In the genomic region with DNA sequence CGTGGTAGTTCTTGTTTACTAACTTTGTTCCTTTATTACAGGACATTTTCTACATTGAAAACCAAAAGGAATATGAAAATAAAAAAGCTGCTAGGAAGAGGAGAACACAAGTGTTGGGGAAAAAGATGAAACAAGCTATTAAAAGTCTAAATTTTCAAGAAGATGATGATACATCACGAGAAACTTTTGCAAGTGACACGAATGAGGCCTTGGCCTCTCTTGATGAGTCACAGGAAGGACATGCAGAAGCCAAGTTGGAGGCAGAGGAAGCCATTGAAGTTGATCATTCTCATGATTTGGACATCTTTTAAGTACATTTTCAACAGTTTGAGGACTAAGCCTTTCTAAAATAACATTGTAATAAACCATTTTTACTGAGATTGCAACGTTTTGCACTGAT, we compare ENCODE assay signal across 13 cellular contexts. TPM values are rescaled to one million over a fixed set of nuclear protein-coding genes. Genes with fewer than 3 reads are reported as not detected.
A peak's percentile ranks its signal among the peaks of the same experiment; 100 is the strongest.
DNase-seq lines count a peak whose midpoint lies in the region; ATAC-seq, FAIRE-seq and TF ChIP-seq lines count a peak whose summit lies in the region.
"Had no signal": no experiment of that assay in that cellular context is flagged by ENCODE, and none has a peak within 500 bp of the region (broad histone marks: within the 10 kb centered on the region; RNA-seq: fewer than 3 reads in every experiment).

No MANE protein-coding gene starts in this region.

- TF ChIP-seq CTCF in WTC11 (IDR thresholded peaks at IDR 0.05) (no peak), foreskin fibroblast (IDR thresholded peaks at IDR 0.05; ENCODE audit: low read depth, low read length) (no peak)

- H3K4me3 Mint-ChIP-seq in WTC11: no peak overlapping the region

- no peak for FAIRE-seq in frontal cortex (lab: Jason Lieb, UNC)
- FAIRE-seq: colon, G401.6 had no signal

- POLR2A ChIA-PET in WTC11 (lab: Charles Lee): no interaction called here

- CTCF ChIA-PET in WTC11 (lab: Charles Lee): no interaction called here

- peaks cover 6% of the 10 kb centered on the region for H3K4me1 Mint-ChIP-seq in WTC11

- H3K27ac Mint-ChIP-seq in WTC11: 0 out of 2 replicates have a peak overlapping the region, but pooled peaks have one; percentile 67

- peaks cover 36% of the 10 kb centered on the region for H3K36me3 Mint-ChIP-seq in WTC11

- no peak overlapping the region for H3K4me3 ChIP-seq in foreskin fibroblast (ENCODE audit: low read depth in 1 of 2, low read length in 2 of 2)
- H3K4me3 ChIP-seq: lower lobe of right lung, uterus had no signal

- DNase-seq in AG08395 (ENCODE audit: low spot score) (peak; percentile 87), HS-27A (ENCODE audit: low read depth) (peak; percentile 59), WTC11 (ENCODE audit: low spot score) (no peak), foreskin fibroblast (peak; percentile 92 to 94), T-helper 9 cell (no peak), frontal cortex (ENCODE audit: low spot score in 2 of 2) (no peak)
- DNase-seq: lower lobe of right lung, NCI-H510A, uterus had no signal

- H3K9me3 Mint-ChIP-seq in WTC11: no peaks in the 10 kb centered on the region

- no peaks in the 10 kb centered on the region for H3K27me3 Mint-ChIP-seq in WTC11 (ENCODE audit: low read depth)

- ATAC-seq in WTC11 (no peak), GM21381 (IDR thresholded peaks at IDR 0.05; ENCODE audit: unreplicated experiment) (no peak), GM19455 (IDR thresholded peaks at IDR 0.05; ENCODE audit: unreplicated experiment) (no peak)
- ATAC-seq: lower lobe of right lung had no signal

TF ChIP-seq in WTC11, 78 proteins besides CTCF, POLR2A, EP300 and RAD21 (continues in another document):
- TF ChIP-seq SOX15 (CRISPR knock-in tag; IDR thresholded peaks at IDR 0.05) (no peak), TEAD4 (CRISPR knock-in tag; IDR thresholded peaks at IDR 0.05) (no peak), ARID4B (CRISPR knock-in tag; IDR thresholded peaks at IDR 0.05; ENCODE audit: borderline replicate concordance) (no peak), ATF1 (CRISPR knock-in tag; IDR thresholded peaks at IDR 0.05) (no peak), NR3C1 (CRISPR knock-in tag; conservative IDR thresholded peaks at IDR 0.05; ENCODE audit: low read depth) (no peak), ATF3 (CRISPR knock-in tag; conservative IDR thresholded peaks at IDR 0.05) (no peak), ELF4 (CRISPR knock-in tag; IDR thresholded peaks at IDR 0.05; ENCODE audit: low read depth) (no peak), ZNF317 (CRISPR knock-in tag; IDR thresholded peaks at IDR 0.05; ENCODE audit: borderline replicate concordance, low read depth) (no peak), PRDM15 (CRISPR knock-in tag; IDR thresholded peaks at IDR 0.05) (no peak), ZNF232 (CRISPR knock-in tag; IDR thresholded peaks at IDR 0.05) (no peak), USF2 (CRISPR knock-in tag; IDR thresholded peaks at IDR 0.05) (no peak), PRRX2 (CRISPR knock-in tag; IDR thresholded peaks at IDR 0.05) (no peak), ZBTB43 (CRISPR knock-in tag; IDR thresholded peaks at IDR 0.05) (no peak), CREB1 (CRISPR knock-in tag; IDR thresholded peaks at IDR 0.05) (no peak), GRHL2 (CRISPR knock-in tag; IDR thresholded peaks at IDR 0.05; ENCODE audit: insufficient replicate concordance, severe bottlenecking) (no peak), RELA (CRISPR knock-in tag; IDR thresholded peaks at IDR 0.05; ENCODE audit: borderline replicate concordance) (no peak)
- TF ChIP-seq, protein P1, sequence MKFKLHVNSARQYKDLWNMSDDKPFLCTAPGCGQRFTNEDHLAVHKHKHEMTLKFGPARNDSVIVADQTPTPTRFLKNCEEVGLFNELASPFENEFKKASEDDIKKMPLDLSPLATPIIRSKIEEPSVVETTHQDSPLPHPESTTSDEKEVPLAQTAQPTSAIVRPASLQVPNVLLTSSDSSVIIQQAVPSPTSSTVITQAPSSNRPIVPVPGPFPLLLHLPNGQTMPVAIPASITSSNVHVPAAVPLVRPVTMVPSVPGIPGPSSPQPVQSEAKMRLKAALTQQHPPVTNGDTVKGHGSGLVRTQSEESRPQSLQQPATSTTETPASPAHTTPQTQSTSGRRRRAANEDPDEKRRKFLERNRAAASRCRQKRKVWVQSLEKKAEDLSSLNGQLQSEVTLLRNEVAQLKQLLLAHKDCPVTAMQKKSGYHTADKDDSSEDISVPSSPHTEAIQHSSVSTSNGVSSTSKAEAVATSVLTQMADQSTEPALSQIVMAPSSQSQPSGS (CRISPR knock-in tag; IDR thresholded peaks at IDR 0.05; ENCODE audit: borderline replicate concordance, low read depth): no peak

RNA-seq across cellular contexts. Expression of gene PHAX, which starts 23.8 kb away (rescaled TPM):
- total RNA-seq in WTC11 (2021) (45.6 to 58.2 TPM (median 46.8 TPM) in 3 replicates), frontal cortex (96.6 TPM)

RNA-seq across cellular contexts. Expression of gene ALDH7A1, which starts 29.5 kb away (rescaled TPM):
- total RNA-seq in WTC11 (2021) (176 to 178 TPM (median 177 TPM) in 3 replicates), frontal cortex (38.3 TPM)

Comparison
In these comparisons a context has a peak if more than half of its experiments do, and no peak if none do; other contexts are left out.
1. DNase-seq: peak in AG08395 (single experiment), HS-27A (single experiment) and foreskin fibroblast (2 of 2); none in WTC11 (single experiment), T-helper 9 cell (single experiment) and frontal cortex (0 of 2).